8 cellular contexts compared by ENCODE assay signal in genomic region chr4:121156822-121157769, GRCh38. TPM values are rescaled to one million over a fixed set of nuclear protein-coding genes. Genes with fewer than 3 reads are reported as not detected.
DNase-seq lines count a peak whose midpoint lies in the region; ATAC-seq and TF ChIP-seq lines count a peak whose summit lies in the region.

No MANE protein-coding gene starts in this region.

- peak overlapping the region; percentile 18 to 45 for H3K4me3 ChIP-seq in gastroesophageal sphincter

- no peak for TF ChIP-seq EP300 in gastroesophageal sphincter (IDR thresholded peaks at IDR 0.05)

- no peak for TF ChIP-seq CTCF in gastroesophageal sphincter (IDR thresholded peaks at IDR 0.05)
- no peak for TF ChIP-seq CTCF in omental fat pad (IDR thresholded peaks at IDR 0.05)

- peaks cover 7% of the 10 kb centered on the region for H3K27me3 ChIP-seq in gastroesophageal sphincter

- ATAC-seq in gastroesophageal sphincter (peak; percentile 46), omental fat pad (ENCODE audit: low FRiP score) (peak; percentile 54), GM19455 (IDR thresholded peaks at IDR 0.05; ENCODE audit: unreplicated experiment) (no peak)

- H3K9me3 ChIP-seq in gastroesophageal sphincter: no peaks in the 10 kb centered on the region

- no peaks in the 10 kb centered on the region for H3K36me3 ChIP-seq in gastroesophageal sphincter

- no peak overlapping the region for H3K27ac ChIP-seq in gastroesophageal sphincter

- TF ChIP-seq POLR2A in gastroesophageal sphincter (IDR thresholded peaks at IDR 0.05): no peak

- H3K4me1 ChIP-seq in gastroesophageal sphincter: peaks cover 0 to 5% (median 0%) of the 10 kb centered on the region in 3 donors

- DNase-seq in Ammon's horn (ENCODE audit: low spot score) (peak; percentile 13), Kasumi-1 (lab: John Stamatoyannopoulos, UW) (peak; percentile 44 to 73), activated T-helper 1 cell treated with Interleukin-2 at 50 U/mL for 16 hours (ENCODE audit: low read depth) (peak; percentile 11), omental fat pad (ENCODE audit: low spot score) (no peak), RPMI8226 (no peak), GDM1 (lab: John Stamatoyannopoulos, UW) (no peak)

- WGBS in gastroesophageal sphincter (ENCODE audit: low coverage in 1 of 2), 2 donors: 0 to 3% methylated on average over 25 to 26 of the region's 32 CpGs

RNA-seq across cellular contexts. Expression of gene TNIP3, which starts 7.0 kb away (rescaled TPM):
- total RNA-seq in gastroesophageal sphincter (under 1 TPM in 1 of 4 donors, not detected in 3; 0.81 TPM), omental fat pad (1 to 10 TPM in 2 of 4 donors, not detected in 2; 1.3 to 1.7 TPM)

Comparison
In these comparisons a context has a peak if more than half of its experiments do, and no peak if none do; other contexts are left out.
1. DNase-seq: peak in Ammon's horn (single experiment), Kasumi-1 (2 of 2) and activated T-helper 1 cell treated with Interleukin-2 at 50 U/mL for 16 hours (single experiment); none in omental fat pad (single experiment), RPMI8226 (single experiment) and GDM1 (single experiment).